ENCODE assay signal across 24 cellular contexts in genomic region chr1:6329392-6329791, GRCh38.
A peak's percentile ranks its signal among the peaks of the same experiment; 100 is the strongest.
DNase-seq lines count a peak whose midpoint lies in the region; ATAC-seq, FAIRE-seq and TF ChIP-seq lines count a peak whose summit lies in the region.
"Had no signal": no experiment of that assay in that cellular context is flagged by ENCODE, and none has a peak within 500 bp of the region (broad histone marks: within the 10 kb centered on the region; RNA-seq: fewer than 3 reads in every experiment).

No MANE protein-coding gene starts in this region.

- no peak overlapping the region for H3K4me3 Mint-ChIP-seq in HFFc6
- no peak overlapping the region for H3K4me3 Mint-ChIP-seq in astrocyte (ENCODE audit: unreplicated experiment)
- no peak overlapping the region for H3K4me3 Mint-ChIP-seq in CD8-positive, alpha-beta memory T cell
- H3K4me3 Mint-ChIP-seq: B cell; endodermal cell; stimulated activated naive CD8-positive, alpha-beta T cell treated with anti-CD3 and anti-CD28 coated beads, Interleukin-15, amount 100 ng/mL, for 72 hours had no signal

- H3K4me1 Mint-ChIP-seq in HFFc6 (ENCODE audit: low read depth) (peaks cover 24% of the 10 kb centered on the region), astrocyte (ENCODE audit: low read depth, unreplicated experiment) (no peaks in the 10 kb centered on the region)
- H3K4me1 Mint-ChIP-seq in CD8-positive, alpha-beta memory T cell, result no peaks in the 10 kb centered on the region
- H3K4me1 Mint-ChIP-seq: B cell; endodermal cell; stimulated activated naive CD8-positive, alpha-beta T cell treated with anti-CD3 and anti-CD28 coated beads, Interleukin-15, amount 100 ng/mL, for 72 hours had no signal

- TF ChIP-seq CTCF in HFFc6 (IDR thresholded peaks at IDR 0.05) (no peak), astrocyte (IDR thresholded peaks at IDR 0.05; ENCODE audit: insufficient read depth, low read depth, low read length) (no peak)

- H2AFZ ChIP-seq in astrocyte (ENCODE audit: low read depth, low read length), result no peak overlapping the region

- peak overlapping the region; percentile 23 for H3K9ac ChIP-seq in astrocyte (ENCODE audit: low read length)

- POLR2A ChIA-PET in CD8-positive, alpha-beta memory T cell (lab: Charles Lee), result no interaction called here

- H3K27me3 ChIP-seq in astrocyte (ENCODE audit: insufficient read depth, low read length), result no peaks in the 10 kb centered on the region
- H3K27me3 ChIP-seq in CD8-positive, alpha-beta memory T cell (ENCODE audit: insufficient read depth, low read length, poor library complexity, severe bottlenecking), result no peaks in the 10 kb centered on the region
- H3K27me3 ChIP-seq: gastroesophageal sphincter, pancreas had no signal

- DNase-seq in HFFc6, result no peak
- peak; percentile 15 for DNase-seq in astrocyte (ENCODE audit: low read depth)
- DNase-seq in left kidney (ENCODE audit: low read depth, low spot score), result peak; percentile 31
- DNase-seq in activated gamma-delta T cell (lab: John Stamatoyannopoulos, UW), result no peak
- no peak for DNase-seq in CD8-positive, alpha-beta memory T cell
- DNase-seq: activated CD4-positive, alpha-beta T cell treated with anti-CD3 and anti-CD28 coated beads for 4 hours; activated CD8-positive, alpha-beta memory T cell treated with anti-CD3 and anti-CD28 coated beads, Interleukin-2, amount 50 U/mL, for 4 hours; activated gamma-delta T cell treated with Interleukin-2 at 50 U/mL for 16 hours; endodermal cell; Kasumi-1; left ventricle myocardium inferior; NCI-H1436; pancreas; RPMI8226; stimulated activated CD4-positive, alpha-beta T cell treated with anti-CD3 and anti-CD28 coated beads, Interleukin-2, amount 100 ng/mL, for 24 hours; stimulated activated naive CD8-positive, alpha-beta T cell treated with anti-CD3 and anti-CD28 coated beads, Interleukin-15, amount 100 ng/mL, for 72 hours; SW 1271 had no signal

- H3K27ac Mint-ChIP-seq in HFFc6 (peak overlapping the region; percentile 80), astrocyte (ENCODE audit: unreplicated experiment) (no peak overlapping the region)
- no peak overlapping the region for H3K27ac Mint-ChIP-seq in CD8-positive, alpha-beta memory T cell
- H3K27ac Mint-ChIP-seq: B cell; endodermal cell; stimulated activated naive CD8-positive, alpha-beta T cell treated with anti-CD3 and anti-CD28 coated beads, Interleukin-15, amount 100 ng/mL, for 72 hours had no signal

- H3K36me3 ChIP-seq in astrocyte (ENCODE audit: insufficient read depth, low read length), result no peaks in the 10 kb centered on the region
- H3K36me3 ChIP-seq in CD8-positive, alpha-beta memory T cell (ENCODE audit: insufficient read depth, low read length), result no peaks in the 10 kb centered on the region
- H3K36me3 ChIP-seq: pancreas had no signal

- no peaks in the 10 kb centered on the region for H3K9me3 Mint-ChIP-seq in HFFc6
- H3K9me3 Mint-ChIP-seq in astrocyte (ENCODE audit: unreplicated experiment), result no peaks in the 10 kb centered on the region
- H3K9me3 Mint-ChIP-seq in CD8-positive, alpha-beta memory T cell, result no peaks in the 10 kb centered on the region
- H3K9me3 Mint-ChIP-seq: endodermal cell; stimulated activated naive CD8-positive, alpha-beta T cell treated with anti-CD3 and anti-CD28 coated beads, Interleukin-15, amount 100 ng/mL, for 72 hours had no signal

- H3K27ac ChIP-seq in astrocyte (ENCODE audit: low read depth, low read length), result no peak overlapping the region
- H3K27ac ChIP-seq in temporal lobe (ENCODE audit: low read depth, low read length), result peak overlapping the region; percentile 25
- H3K27ac ChIP-seq in CD8-positive, alpha-beta memory T cell (ENCODE audit: low read depth, low read length), result no peak overlapping the region
- H3K27ac ChIP-seq: gastroesophageal sphincter, left ventricle myocardium inferior, pancreas had no signal

- no peak for FAIRE-seq in astrocyte (lab: Jason Lieb, UNC)
- FAIRE-seq: G401.6, GM12878, pancreas, urothelium cell line had no signal

- no peaks in the 10 kb centered on the region for H3K79me2 ChIP-seq in astrocyte (ENCODE audit: insufficient read depth, low read length)

- H3K4me2 ChIP-seq in astrocyte (ENCODE audit: low read length), result peak overlapping the region; percentile 57

- no peak for ATAC-seq in GM21367 (IDR thresholded peaks at IDR 0.05; ENCODE audit: unreplicated experiment)
- ATAC-seq: gastroesophageal sphincter; GM12878; pancreas; stimulated activated naive CD8-positive, alpha-beta T cell treated with anti-CD3 and anti-CD28 coated beads, Interleukin-15, amount 100 ng/mL, for 72 hours had no signal

- H4K20me1 ChIP-seq in astrocyte (ENCODE audit: insufficient read depth, low read length), result no peaks in the 10 kb centered on the region

- CTCF ChIA-PET in CD8-positive, alpha-beta memory T cell (lab: Charles Lee), result interaction anchor here (1.2 to 1.4 kb wide), 2 partner anchors 18 to 20 kb away, joined by 3 read pairs; no protein-coding TSS in a partner anchor

- peaks cover 21% of the 10 kb centered on the region for H3K4me1 ChIP-seq in astrocyte (ENCODE audit: insufficient read depth, low read length)
- H3K4me1 ChIP-seq in CD8-positive, alpha-beta memory T cell (ENCODE audit: insufficient read depth, low read length), result no peaks in the 10 kb centered on the region
- H3K4me1 ChIP-seq: pancreas had no signal

- no peak overlapping the region for H3K4me3 ChIP-seq in astrocyte (ENCODE audit: insufficient read depth, low read depth, low read length)
- H3K4me3 ChIP-seq in CD8-positive, alpha-beta memory T cell (ENCODE audit: low read length), result no peak overlapping the region
- H3K4me3 ChIP-seq: gastroesophageal sphincter, GM12878, left ventricle myocardium inferior, pancreas had no signal

- no peaks in the 10 kb centered on the region for H3K9me3 ChIP-seq in astrocyte (ENCODE audit: insufficient read depth, low read depth, low read length)
- no peaks in the 10 kb centered on the region for H3K9me3 ChIP-seq in CD8-positive, alpha-beta memory T cell (ENCODE audit: low read length)
- H3K9me3 ChIP-seq: gastroesophageal sphincter, left ventricle myocardium inferior, pancreas had no signal

- H3K27me3 Mint-ChIP-seq in HFFc6 (ENCODE audit: insufficient read depth) (no peaks in the 10 kb centered on the region), astrocyte (ENCODE audit: low read depth, unreplicated experiment) (no peaks in the 10 kb centered on the region)
- peaks cover 0 to 1% of the 10 kb centered on the region in 2 donors for H3K27me3 Mint-ChIP-seq in CD8-positive, alpha-beta memory T cell
- H3K27me3 Mint-ChIP-seq: B cell; stimulated activated naive CD8-positive, alpha-beta T cell treated with anti-CD3 and anti-CD28 coated beads, Interleukin-15, amount 100 ng/mL, for 72 hours had no signal

- H3K36me3 Mint-ChIP-seq in HFFc6 (ENCODE audit: low read depth) (0 out of 2 replicates have a peak, but pooled peaks cover 4% of the 10 kb centered on the region), astrocyte (ENCODE audit: low read depth, unreplicated experiment) (peaks cover 11% of the 10 kb centered on the region)
- peaks cover 0 to 11% (median 4%) of the 10 kb centered on the region in 3 donors for H3K36me3 Mint-ChIP-seq in CD8-positive, alpha-beta memory T cell

Comparison
In these comparisons a context has a peak if more than half of its experiments do, and no peak if none do; other contexts are left out.
1. DNase-seq: peak in astrocyte (single experiment) and left kidney (single experiment); none in HFFc6 (single experiment), activated gamma-delta T cell (single experiment) and CD8-positive, alpha-beta memory T cell (0 of 5).